ENCODE assay signal across 21 cellular contexts in the genomic region with DNA sequence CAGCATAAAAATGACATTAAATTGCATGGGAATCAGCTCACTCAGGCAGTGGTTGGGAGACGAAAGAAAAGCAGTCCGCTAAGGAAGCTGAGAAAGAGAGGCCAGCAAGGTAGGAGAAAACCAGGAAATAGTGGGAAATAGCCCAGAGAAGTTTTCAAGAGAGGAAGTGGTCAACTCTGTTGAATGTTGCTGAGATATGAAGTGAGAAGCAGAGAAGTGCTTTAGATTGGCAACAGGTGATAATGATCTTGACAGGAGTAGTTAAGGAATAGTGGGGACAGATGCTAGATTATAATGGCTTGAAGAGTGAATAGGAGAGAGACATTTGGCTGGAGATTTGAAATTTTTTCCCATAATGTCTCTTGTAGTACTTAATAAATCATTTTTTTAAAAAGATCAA. TPM values are rescaled to one million over a fixed set of nuclear protein-coding genes. Genes with fewer than 3 reads are reported as not detected.
A peak's percentile ranks its signal among the peaks of the same experiment; 100 is the strongest.
DNase-seq lines count a peak whose midpoint lies in the region; ATAC-seq and TF ChIP-seq lines count a peak whose summit lies in the region.
"Had no signal": no experiment of that assay in that cellular context is flagged by ENCODE, and none has a peak within 500 bp of the region (broad histone marks: within the 10 kb centered on the region; RNA-seq: fewer than 3 reads in every experiment).

No MANE protein-coding gene starts in this region.

- H3K4me1 ChIP-seq in neutrophil (ENCODE audit: control insufficient read depth in 1 of 2, insufficient read depth in 1 of 2, low read depth in 1 of 2, low read length in 1 of 2) (peaks cover 40 to 52% of the 10 kb centered on the region in 2 experiments), sigmoid colon (no peaks in the 10 kb centered on the region)

- no peaks in the 10 kb centered on the region for H3K27me3 Mint-ChIP-seq in activated CD8-positive, alpha-beta memory T cell treated with anti-CD3 and anti-CD28 coated beads, Interleukin-2, amount 10 ng/mL, durations not matched to agents 7 days and 5 days
- no peaks in the 10 kb centered on the region for H3K27me3 Mint-ChIP-seq in activated naive CD8-positive, alpha-beta T cell treated with anti-CD3 and anti-CD28 coated beads, Interleukin-2, amount 50 U/mL, for 24 hours
- H3K27me3 Mint-ChIP-seq: brain had no signal

- H3K4me3 ChIP-seq in neutrophil (ENCODE audit: low read depth in 1 of 2, low read length in 1 of 2), result no peak overlapping the region
- H3K4me3 ChIP-seq in sigmoid colon, result no peak overlapping the region
- H3K4me3 ChIP-seq: ovary had no signal

- DNase-seq in activated CD8-positive, alpha-beta memory T cell treated with anti-CD3 and anti-CD28 coated beads, Interleukin-2, amount 10 ng/mL, durations not matched to agents 7 days and 5 days, result no peak
- DNase-seq in activated CD8-positive, alpha-beta memory T cell treated with anti-CD3 and anti-CD28 coated beads for 24 hours, result no peak
- DNase-seq in MV-4-11 (lab: John Stamatoyannopoulos, UW), result peak; percentile 32
- DNase-seq in activated naive CD8-positive, alpha-beta T cell treated with anti-CD3 and anti-CD28 coated beads, Interleukin-2, amount 50 U/mL, for 24 hours, result no peak
- no peak for DNase-seq in globus pallidus (ENCODE audit: low spot score)
- DNase-seq in HuH-7 (ENCODE audit: low spot score), result no peak
- DNase-seq in sigmoid colon, result no peak
- DNase-seq: activated CD8-positive, alpha-beta memory T cell treated with anti-CD3 and anti-CD28 coated beads, Interleukin-2, amount 50 U/mL, for 4 hours; activated naive CD4-positive, alpha-beta T cell treated with anti-CD3 and anti-CD28 coated beads, Interleukin-2, amount 50 U/mL, for 16 hours; Calu3; cortex of kidney; foreskin melanocyte; NCI-H1417 treated with DMSO at 0.1 percent for 48 hours; NCI-H2171 treated with DMSO at 0.1 percent for 48 hours; NCI-H774; ovary; stimulated activated CD4-positive, alpha-beta T cell treated with anti-CD3 and anti-CD28 coated beads, Interleukin-4, amount 100 ng/mL, for 1 hour had no signal

- H3K27ac ChIP-seq in neutrophil (peak overlapping the region; percentile 67), sigmoid colon (no peak overlapping the region)
- H3K27ac ChIP-seq: epithelial cell of prostate, ovary had no signal

- intact Hi-C loops in sigmoid colon (cut with DNase I), result no loop called here

- H3K36me3 ChIP-seq in neutrophil, result no peaks in the 10 kb centered on the region
- H3K36me3 ChIP-seq in sigmoid colon, result no peaks in the 10 kb centered on the region
- H3K36me3 ChIP-seq: ovary had no signal

- WGBS in sigmoid colon, 2 donors, result 73 to 91% methylated on average over 2 of the region's 2 CpGs

- H3K9me3 Mint-ChIP-seq in activated CD8-positive, alpha-beta memory T cell treated with anti-CD3 and anti-CD28 coated beads, Interleukin-2, amount 10 ng/mL, durations not matched to agents 7 days and 5 days (ENCODE audit: low read depth), result peaks cover 3% of the 10 kb centered on the region
- H3K9me3 Mint-ChIP-seq in activated naive CD8-positive, alpha-beta T cell treated with anti-CD3 and anti-CD28 coated beads, Interleukin-2, amount 50 U/mL, for 24 hours, result peaks cover 18% of the 10 kb centered on the region

- TF ChIP-seq POLR2A in sigmoid colon (IDR thresholded peaks at IDR 0.05), result no peak

- H3K27me3 ChIP-seq in neutrophil (no peaks in the 10 kb centered on the region), sigmoid colon (no peaks in the 10 kb centered on the region)
- H3K27me3 ChIP-seq: ovary had no signal

- H3K27ac Mint-ChIP-seq in activated CD8-positive, alpha-beta memory T cell treated with anti-CD3 and anti-CD28 coated beads, Interleukin-2, amount 10 ng/mL, durations not matched to agents 7 days and 5 days, result peak overlapping the region; percentile 48
- H3K27ac Mint-ChIP-seq in activated naive CD8-positive, alpha-beta T cell treated with anti-CD3 and anti-CD28 coated beads, Interleukin-2, amount 50 U/mL, for 24 hours, result peak overlapping the region; percentile 13
- H3K27ac Mint-ChIP-seq: brain had no signal

- H3K4me1 Mint-ChIP-seq in activated CD8-positive, alpha-beta memory T cell treated with anti-CD3 and anti-CD28 coated beads, Interleukin-2, amount 10 ng/mL, durations not matched to agents 7 days and 5 days, result peaks cover 19% of the 10 kb centered on the region
- H3K4me1 Mint-ChIP-seq in activated naive CD8-positive, alpha-beta T cell treated with anti-CD3 and anti-CD28 coated beads, Interleukin-2, amount 50 U/mL, for 24 hours, result peaks cover 12% of the 10 kb centered on the region
- H3K4me1 Mint-ChIP-seq: brain had no signal

- H3K9me3 ChIP-seq in neutrophil (no peaks in the 10 kb centered on the region), sigmoid colon (no peaks in the 10 kb centered on the region)
- H3K9me3 ChIP-seq: ovary had no signal

- peaks cover 53% of the 10 kb centered on the region for H3K36me3 Mint-ChIP-seq in activated CD8-positive, alpha-beta memory T cell treated with anti-CD3 and anti-CD28 coated beads, Interleukin-2, amount 10 ng/mL, durations not matched to agents 7 days and 5 days
- peaks cover 57% of the 10 kb centered on the region for H3K36me3 Mint-ChIP-seq in activated naive CD8-positive, alpha-beta T cell treated with anti-CD3 and anti-CD28 coated beads, Interleukin-2, amount 50 U/mL, for 24 hours (ENCODE audit: low read depth)

- no peak for TF ChIP-seq EP300 in sigmoid colon (IDR thresholded peaks at IDR 0.05)

- TF ChIP-seq CTCF in neutrophil (IDR thresholded peaks at IDR 0.05), result no peak
- no peak for TF ChIP-seq CTCF in sigmoid colon (IDR thresholded peaks at IDR 0.05)

- CTCF ChIA-PET in activated CD8-positive, alpha-beta memory T cell treated with anti-CD3 and anti-CD28 coated beads, Interleukin-2, amount 10 ng/mL, durations not matched to agents 7 days and 5 days (lab: Charles Lee), result interaction anchor here (1.7 kb wide), 1 partner anchor 15 kb away, joined by 6 read pairs; no protein-coding TSS in a partner anchor

- ATAC-seq in activated CD8-positive, alpha-beta memory T cell treated with anti-CD3 and anti-CD28 coated beads, Interleukin-2, amount 10 ng/mL, durations not matched to agents 7 days and 5 days, result no peak
- ATAC-seq in activated naive CD8-positive, alpha-beta T cell treated with anti-CD3 and anti-CD28 coated beads, Interleukin-2, amount 50 U/mL, for 24 hours, result no peak
- ATAC-seq: SK-N-SH treated with all-trans-retinoic acid at 6 μM for 48 hours had no signal

- H3K4me3 Mint-ChIP-seq in activated CD8-positive, alpha-beta memory T cell treated with anti-CD3 and anti-CD28 coated beads, Interleukin-2, amount 10 ng/mL, durations not matched to agents 7 days and 5 days, result no peak overlapping the region
- H3K4me3 Mint-ChIP-seq in activated naive CD8-positive, alpha-beta T cell treated with anti-CD3 and anti-CD28 coated beads, Interleukin-2, amount 50 U/mL, for 24 hours, result no peak overlapping the region
- H3K4me3 Mint-ChIP-seq: brain had no signal

RNA-seq across cellular contexts. Expression of gene CNTRL, which starts 30.8 kb away (rescaled TPM):
- 100 to 1,000 TPM in 1 of 2 experiments, 10 to 100 TPM in 1; 80.3 to 107 TPM for total RNA-seq in activated CD8-positive, alpha-beta memory T cell treated with anti-CD3 and anti-CD28 coated beads, Interleukin-2, amount 10 ng/mL, durations not matched to agents 7 days and 5 days
- 10 to 100 TPM; 10.3 to 13.9 (median 12.5) TPM for total RNA-seq in sigmoid colon
- 10 to 100 TPM in 1 of 3 donors, 1 to 10 TPM in 2; 2.5 to 14.6 (median 3.0) TPM for polyA plus RNA-seq in sigmoid colon

RNA-seq across cellular contexts. Expression of gene C5, which starts 55.5 kb away (rescaled TPM):
- total RNA-seq in activated CD8-positive, alpha-beta memory T cell treated with anti-CD3 and anti-CD28 coated beads, Interleukin-2, amount 10 ng/mL, durations not matched to agents 7 days and 5 days, result 1 to 10 TPM; 1.9 to 3.0 TPM
- 1 to 10 TPM; 4.6 to 6.4 (median 5.2) TPM for total RNA-seq in sigmoid colon
- polyA plus RNA-seq in sigmoid colon, result 1 to 10 TPM in 1 of 3 donors, under 1 TPM in 2; under 0.01 to 1.7 (median 0.23) TPM

Comparison
In these comparisons a context has a peak if more than half of its experiments do, and no peak if none do; other contexts are left out.
1. RNA of gene CNTRL, which starts 30.8 kb away (total RNA-seq): 80.3 to 107 TPM in activated CD8-positive, alpha-beta memory T cell treated with anti-CD3 and anti-CD28 coated beads, Interleukin-2, amount 10 ng/mL, durations not matched to agents 7 days and 5 days; 10.3 to 13.9 TPM in sigmoid colon; every median in the first group is over 4 times any median in the second.